In genomic region chr11:65014146-65014960, GRCh38 we compare ENCODE assay signal across 8 cellular contexts. TPM values are rescaled to one million over a fixed set of nuclear protein-coding genes. Genes with fewer than 3 reads are reported as not detected.
DNase-seq lines count a peak whose midpoint lies in the region; ATAC-seq and TF ChIP-seq lines count a peak whose summit lies in the region.

ARL2 (plus strand) TSS chr11:65014160; CDS start chr11:65014208, 48 bp downstream.

- H3K36me3 Mint-ChIP-seq in activated naive CD8-positive, alpha-beta T cell = no peaks in the 10 kb centered on the region

- TF ChIP-seq POLR2A in gastrocnemius medialis (IDR thresholded peaks at IDR 0.05) = peak; percentile 28 to 54

- BruUV-seq in PC-9 (replicated peaks; lab: Mats Ljungman, UMichigan) = TSS peak; percentile 48

- H3K9me3 Mint-ChIP-seq in activated naive CD8-positive, alpha-beta T cell (ENCODE audit: low read depth) = no peaks in the 10 kb centered on the region

- peak within 1 kb of the TSS; percentile 96 for H2AFZ ChIP-seq in PC-9

- DNase-seq in BE2C = no peak
- peak in 1 of 2 experiments; percentile 91 for DNase-seq in PC-9
- peak in 1 of 2 donors; percentile 43 for DNase-seq in heart right ventricle
- peak; percentile 8 to 42 for DNase-seq in gastrocnemius medialis
- DNase-seq in glomerular visceral epithelial cell (ENCODE audit: extremely low spot score) = no peak

- H3K36me3 ChIP-seq in BE2C = peaks cover 6% of the 10 kb centered on the region; the same call in 1 of the 2 replicates
- H3K36me3 ChIP-seq in PC-9 (ENCODE audit: low read depth) = no peaks in the 10 kb centered on the region
- peaks cover 0 to 20% (median 6%) of the 10 kb centered on the region in 9 donors for H3K36me3 ChIP-seq in heart right ventricle
- H3K36me3 ChIP-seq in gastrocnemius medialis = peaks cover 0 to 15% of the 10 kb centered on the region in 2 donors

- intact Hi-C loops in PC-9 (cut with micrococcal nuclease; ENCODE audit: unreplicated experiment) (loop anchor here (1.0 to 10.0 kb wide), 4 partner anchors 97 to 240 kb away; partner anchors contain the start of genes ATG2A, CAPN1, SF1 and ZNHIT2), heart right ventricle (cut with DNase I) (loop anchor here in 8 of 10 donors (1.0 to 10.0 kb wide), 12 partner anchors 13 to 170 kb away; partner anchors contain the start of genes ZNHIT2 (in 4 of the 8), CDC42BPG (in 3 of the 8), ATG2A (in 2 of the 8) and SNX15 (in 2 of the 8)), gastrocnemius medialis (cut with DNase I; ENCODE audit: low total_unique reads) (loop anchor here (1.0 to 5.0 kb wide), 8 partner anchors 13 to 903 kb away; partner anchors contain the start of genes ATG2A, C11orf68, CAPN1 and DRAP1)

- in situ Hi-C loops in gastrocnemius medialis (cut with MboI; ENCODE audit: low sequenced_read_pairs in 4 of 4) = no loop called here

- H4K20me1 ChIP-seq in PC-9 (ENCODE audit: insufficient read depth) = no peaks in the 10 kb centered on the region

- POLR2A ChIA-PET in PC-9 (lab: Charles Lee; ENCODE audit: unreplicated experiment) = interaction anchor here (1.3 kb wide), 1 partner anchor 13 kb away, joined by 5 read pairs; the partner anchor contains the start of gene SNX15

- H3F3A ChIP-seq in PC-9 (ENCODE audit: insufficient read depth, low read depth) = peaks cover 25% of the 10 kb centered on the region

- no peaks in the 10 kb centered on the region for H3K27me3 ChIP-seq in BE2C
- H3K27me3 ChIP-seq in PC-9 (ENCODE audit: insufficient read depth, low read depth) = no peaks in the 10 kb centered on the region
- no peaks in the 10 kb centered on the region for H3K27me3 ChIP-seq in heart right ventricle
- no peaks in the 10 kb centered on the region for H3K27me3 ChIP-seq in gastrocnemius medialis

- peak within 1 kb of the TSS; percentile 62 for H3K4me3 ChIP-seq in BE2C (ENCODE audit: low read depth, low read length)
- H3K4me3 ChIP-seq in PC-9 = peak within 1 kb of the TSS; percentile 76
- H3K4me3 ChIP-seq in heart right ventricle = peak within 1 kb of the TSS; percentile 57 to 92 (median 76)
- H3K4me3 ChIP-seq in gastrocnemius medialis = peak within 1 kb of the TSS; percentile 78 to 99 (median 87)

- H3K27ac Mint-ChIP-seq in activated naive CD8-positive, alpha-beta T cell = peak within 1 kb of the TSS; percentile 94

- no peaks in the 10 kb centered on the region for H3K9me2 ChIP-seq in PC-9 (ENCODE audit: insufficient read depth)

- peaks cover 27% of the 10 kb centered on the region for H3K4me1 Mint-ChIP-seq in activated naive CD8-positive, alpha-beta T cell (ENCODE audit: low read depth)

- H3K79me2 ChIP-seq in PC-9 (ENCODE audit: low read depth) = peaks cover 15% of the 10 kb centered on the region

- TF ChIP-seq CTCF in BE2C (IDR thresholded peaks at IDR 0.05; ENCODE audit: low read depth, low read length) (peak; percentile 25; the same call in 1 of the 2 replicates), PC-9 (conservative IDR thresholded peaks at IDR 0.05) (peak; percentile 80), heart right ventricle (IDR thresholded peaks at IDR 0.05) (peak; percentile 66 to 83 (median 78)), gastrocnemius medialis (IDR thresholded peaks at IDR 0.05 in 4 of 5, conservative IDR thresholded peaks at IDR 0.05 in 1 of 5) (peak; percentile 52 to 94 (median 90))

- peak within 1 kb of the TSS; percentile 91 for H3K4me3 Mint-ChIP-seq in activated naive CD8-positive, alpha-beta T cell

- H3K9me3 ChIP-seq in BE2C (no peaks in the 10 kb centered on the region), PC-9 (ENCODE audit: insufficient read depth, low read depth) (no peaks in the 10 kb centered on the region), heart right ventricle (no peaks in the 10 kb centered on the region), gastrocnemius medialis (no peaks in the 10 kb centered on the region)

- H3K4me1 ChIP-seq in BE2C = no peaks in the 10 kb centered on the region
- H3K4me1 ChIP-seq in PC-9 (replicated peaks; ENCODE audit: insufficient read depth) = peaks cover 14% of the 10 kb centered on the region
- H3K4me1 ChIP-seq in heart right ventricle = peaks cover 11 to 34% (median 20%) of the 10 kb centered on the region in 9 donors
- peaks cover 14 to 18% of the 10 kb centered on the region in 2 donors for H3K4me1 ChIP-seq in gastrocnemius medialis

- H3K27ac ChIP-seq in PC-9 (peak within 1 kb of the TSS; percentile 71), heart right ventricle (peak within 1 kb of the TSS; percentile 87 to 100 (median 98)), gastrocnemius medialis (peak within 1 kb of the TSS; percentile 95 to 100 (median 97))

- CTCF ChIA-PET in PC-9 (lab: Charles Lee) = interaction anchor here (0.5 to 1.2 kb wide), 7 partner anchors 12 to 1080 kb away, joined by 3 to 4 read pairs (median 3); no protein-coding TSS in a partner anchor

- 0 to 1% methylated on average over 70 to 82 of the region's 82 CpGs for WGBS in heart right ventricle, 2 donors

- ATAC-seq in GM18520 (IDR thresholded peaks at IDR 0.05; ENCODE audit: unreplicated experiment) (peak; percentile 60), HG02981 (IDR thresholded peaks at IDR 0.05; ENCODE audit: unreplicated experiment) (peak; percentile 55), heart right ventricle (peak; percentile 62 to 88 (median 78)), gastrocnemius medialis (peak; percentile 83 to 89)

- H3K4me2 ChIP-seq in PC-9 = peak within 1 kb of the TSS; percentile 93

- H3K27me3 Mint-ChIP-seq in activated naive CD8-positive, alpha-beta T cell = no peaks in the 10 kb centered on the region

RNA-seq across cellular contexts. Expression of gene ARL2, which starts in this region (rescaled TPM):
- polyA plus RNA-seq in BE2C (2012; ENCODE audit: insufficient read depth, insufficient read length, low read depth) = 126 TPM
- total RNA-seq in PC-9 (2021) (97.5 and 106 TPM in 2 replicates), heart right ventricle (100 to 1,000 TPM in 9 of 10 donors, 10 to 100 TPM in 1; 92.6 to 144 (median 117) TPM), gastrocnemius medialis (100 to 1,000 TPM; 150 to 268 (median 170) TPM)
- 100 to 1,000 TPM; 115 to 157 TPM for polyA plus RNA-seq in heart right ventricle

Comparison
In these comparisons a context has a peak if more than half of its experiments do, and no peak if none do; other contexts are left out.
1. DNase-seq: peak in gastrocnemius medialis (2 of 2); none in BE2C (single experiment) and glomerular visceral epithelial cell (single experiment).
2. CTCF ChIP-seq: peak in every context shown above with its lines; median percentile 90 in gastrocnemius medialis; 80 in PC-9; 78 in heart right ventricle; 25 in BE2C.
3. Peak in every context shown above with its lines, with median percentiles within 50 percentile points of each other: H3K4me3 ChIP-seq, ATAC-seq and H3K27ac ChIP-seq.